Comparison of ENCODE assay signal across 25 cellular contexts in the genomic region with DNA sequence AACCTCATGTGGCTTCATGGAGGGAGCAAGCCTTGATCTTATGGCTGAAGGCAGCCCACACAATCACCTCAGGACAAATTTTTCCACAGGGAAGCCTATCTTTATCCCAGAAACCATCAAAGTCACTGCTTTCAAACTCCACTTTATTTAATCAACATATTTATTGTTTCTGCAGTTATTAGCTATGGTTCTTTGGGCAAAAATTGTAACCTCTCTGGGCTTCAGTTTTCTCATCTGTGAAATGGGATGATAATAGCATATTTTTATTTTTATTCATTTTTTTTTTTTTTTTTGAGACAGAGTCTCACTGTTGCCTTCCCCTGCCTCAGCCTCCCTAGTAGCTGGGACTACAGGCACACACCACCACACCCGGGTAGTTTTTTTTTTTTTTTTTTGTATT. TPM values are rescaled to one million over a fixed set of nuclear protein-coding genes. Genes with fewer than 3 reads are reported as not detected.
DNase-seq lines count a peak whose midpoint lies in the region; ATAC-seq, FAIRE-seq and TF ChIP-seq lines count a peak whose summit lies in the region.
"Had no signal": no experiment of that assay in that cellular context is flagged by ENCODE, and none has a peak within 500 bp of the region (broad histone marks: within the 10 kb centered on the region; RNA-seq: fewer than 3 reads in every experiment).

No MANE protein-coding gene starts in this region.

- peaks cover 22% of the 10 kb centered on the region for H4K20me1 ChIP-seq in K562 (replicated peaks; ENCODE audit: control insufficient read depth, insufficient read depth, low read length)

- H3K4me3 Mint-ChIP-seq in CD4-positive, alpha-beta T cell, result peak overlapping the region; percentile 16
- peak overlapping the region; percentile 23 for H3K4me3 Mint-ChIP-seq in type B pancreatic cell
- H3K4me3 Mint-ChIP-seq: B cell; CD4-positive, alpha-beta memory T cell had no signal

- intact Hi-C loops in CD4-positive, alpha-beta T cell (cut with DNase I, micrococcal nuclease), result loop anchor here (5.0 to 10.0 kb wide), 4 partner anchors 333 to 1313 kb away; partner anchors contain the start of genes HMGXB3 (in 1 of the 2) and TIGD6 (in 1 of the 2)
- intact Hi-C loops in K562 (cut with micrococcal nuclease), result loop anchor here (10.0 kb wide), 1 partner anchor 323 kb away; the partner anchor contains the start of gene SMIM3

- no peak overlapping the region for H2AFZ ChIP-seq in K562 (ENCODE audit: low read depth, low read length)

- TF ChIP-seq POLR2A in K562 (conservative IDR thresholded peaks at IDR 0.05), result no peak

- H3K27ac ChIP-seq in CD4-positive, alpha-beta T cell (ENCODE audit: low read depth, low read length), result no peak overlapping the region
- no peak overlapping the region for H3K27ac ChIP-seq in K562 (ENCODE audit: extremely low read depth, low read depth, low read length)
- H3K27ac ChIP-seq: 22Rv1; A549; BLaER1 treated with 17β-estradiol and CSF1 and Interleukin-3, amounts not matched to agents 10 nM and 100 nM; C4-2B had no signal

- H3K27me3 Mint-ChIP-seq in CD4-positive, alpha-beta T cell, result no peaks in the 10 kb centered on the region
- H3K27me3 Mint-ChIP-seq in type B pancreatic cell, result no peaks in the 10 kb centered on the region
- H3K27me3 Mint-ChIP-seq: B cell; CD4-positive, alpha-beta memory T cell; CD8-positive, alpha-beta memory T cell had no signal

- no peak overlapping the region for H3K4me3 ChIP-seq in K562
- H3K4me3 ChIP-seq: A549; BLaER1 treated with 17β-estradiol and CSF1 and Interleukin-3, amounts not matched to agents 10 nM and 100 nM had no signal

- no peak for FAIRE-seq in K562 (lab: Jason Lieb, UNC)
- FAIRE-seq: A549, G401.6, GM12891, GM19239 had no signal

- peaks cover 33% of the 10 kb centered on the region for H3K36me3 Mint-ChIP-seq in CD4-positive, alpha-beta T cell (ENCODE audit: low read depth)
- H3K36me3 Mint-ChIP-seq in type B pancreatic cell, result peaks cover 25% of the 10 kb centered on the region

- POLR2A ChIA-PET in CD4-positive, alpha-beta T cell (lab: Charles Lee), result no interaction called here
- POLR2A ChIA-PET in K562 (lab: Yijun Ruan, JAX), result interaction anchor here (0.9 to 1.0 kb wide), 2 partner anchors 34 to 87 kb away, joined by 3 to 4 read pairs; no protein-coding TSS in a partner anchor

- H3K4me1 Mint-ChIP-seq in CD4-positive, alpha-beta T cell (ENCODE audit: low read depth), result peaks cover 29% of the 10 kb centered on the region
- peaks cover 18% of the 10 kb centered on the region for H3K4me1 Mint-ChIP-seq in type B pancreatic cell (ENCODE audit: unreplicated experiment)

- H3K9me3 Mint-ChIP-seq in CD4-positive, alpha-beta T cell, result peaks cover 2% of the 10 kb centered on the region
- no peaks in the 10 kb centered on the region for H3K9me3 Mint-ChIP-seq in type B pancreatic cell

- no peaks in the 10 kb centered on the region for H3K27me3 ChIP-seq in CD4-positive, alpha-beta T cell (ENCODE audit: control insufficient read depth, insufficient read depth, low read length)
- no peaks in the 10 kb centered on the region for H3K27me3 ChIP-seq in K562 (ENCODE audit: control insufficient read depth in 2 of 2, insufficient read depth in 2 of 2, low read length in 2 of 2)
- H3K27me3 ChIP-seq: BLaER1 treated with 17β-estradiol and CSF1 and Interleukin-3, amounts not matched to agents 10 nM and 100 nM had no signal

- H3K4me1 ChIP-seq in K562 (replicated peaks in 1 of 2; ENCODE audit: control insufficient read depth in 2 of 2, insufficient read depth in 2 of 2, low read length in 2 of 2), result peaks cover 8 to 17% of the 10 kb centered on the region in 2 experiments; a peak in 4 of 5 replicates

- peaks cover 30% of the 10 kb centered on the region for H3K79me2 ChIP-seq in K562 (ENCODE audit: control insufficient read depth, insufficient read depth, low read length)

- no peak for DNase-seq in CD4-positive, alpha-beta T cell
- no peak for DNase-seq in K562 (ENCODE audit: extremely low read depth in 1 of 4, low spot score in 3 of 4)
- DNase-seq in type B pancreatic cell (ENCODE audit: extremely low spot score, unreplicated experiment), result no peak
- DNase-seq in NOMO-1 treated with DMSO at 0.1 percent for 48 hours (lab: John Stamatoyannopoulos, UW; ENCODE audit: unreplicated experiment), result no peak
- DNase-seq: AML-193; CD4-positive, alpha-beta memory T cell; CD8-positive, alpha-beta memory T cell; COR-L47; DMS 273 treated with DMSO at 0.1 percent for 48 hours; DMS153; DMS53; DMS79; DND-41; GF-D8 had no signal

- TF ChIP-seq EP300 in K562 (IDR thresholded peaks at IDR 0.05; ENCODE audit: low read length), result no peak

- H3K9me3 ChIP-seq in CD4-positive, alpha-beta T cell (ENCODE audit: control insufficient read depth, low read length), result no peaks in the 10 kb centered on the region
- H3K9me3 ChIP-seq in K562 (replicated peaks; ENCODE audit: control insufficient read depth, insufficient read depth, low read depth, low read length), result no peaks in the 10 kb centered on the region

- 0% methylated on average over 1 of the region's 1 CpG for WGBS in K562 (ENCODE audit: insufficient coverage, low coverage, missing lambda C conversion rate)

- CTCF ChIA-PET in CD4-positive, alpha-beta T cell (lab: Charles Lee), result interaction anchor here (0.7 kb wide), 1 partner anchor 596 kb away, joined by 3 read pairs; no protein-coding TSS in a partner anchor
- CTCF ChIA-PET in K562 (lab: Yijun Ruan, JAX; ENCODE audit: low intra/inter-chr PET ratio), result no interaction called here

- no peak for TF ChIP-seq RAD21 in K562 (CRISPR knock-in tag; conservative IDR thresholded peaks at IDR 0.05 in 1 of 2, IDR thresholded peaks at IDR 0.05 in 1 of 2)

- TF ChIP-seq CTCF in CD4-positive, alpha-beta T cell (IDR thresholded peaks at IDR 0.05), result no peak
- TF ChIP-seq CTCF in K562 (IDR thresholded peaks at IDR 0.05 in 2 of 3, conservative IDR thresholded peaks at IDR 0.05 in 1 of 3; ENCODE audit: insufficient read depth in 2 of 3, low read depth in 1 of 3, low read length in 3 of 3), result no peak
- no peak for TF ChIP-seq CTCF in type B pancreatic cell (conservative IDR thresholded peaks at IDR 0.05)

- BruUV-seq in K562 (replicated peaks; lab: Mats Ljungman, UMichigan), result no TSS peak

- H3K4me2 ChIP-seq in K562 (ENCODE audit: insufficient read depth, low read length), result no peak overlapping the region
- H3K4me2 ChIP-seq: A549; BLaER1 treated with 17β-estradiol and CSF1 and Interleukin-3, amounts not matched to agents 10 nM and 100 nM had no signal

- no peak overlapping the region for H3K9ac ChIP-seq in K562 (ENCODE audit: insufficient read depth in 1 of 2, low read depth in 2 of 2, low read length in 2 of 2)
- H3K9ac ChIP-seq: BLaER1 treated with 17β-estradiol and CSF1 and Interleukin-3, amounts not matched to agents 10 nM and 100 nM had no signal

- peaks cover 29% of the 10 kb centered on the region for H3K36me3 ChIP-seq in K562 (ENCODE audit: control insufficient read depth, insufficient read depth, low read length)

- no peak overlapping the region for H3K27ac Mint-ChIP-seq in CD4-positive, alpha-beta T cell
- H3K27ac Mint-ChIP-seq in type B pancreatic cell, result no peak overlapping the region
- H3K27ac Mint-ChIP-seq: B cell had no signal

- ATAC-seq in CD4-positive, alpha-beta T cell (ENCODE audit: poor library complexity), result no peak
- no peak for ATAC-seq in K562
- ATAC-seq in GM21576 (IDR thresholded peaks at IDR 0.05; ENCODE audit: unreplicated experiment), result no peak
- ATAC-seq: A549 had no signal

- in situ Hi-C loops in K562 (cut with MboI), result loop anchor here (10.0 kb wide), 2 partner anchors 203 to 393 kb away; partner anchors contain the start of gene IRGM

- H3K9me1 ChIP-seq in K562 (ENCODE audit: control insufficient read depth, insufficient read depth, low read length), result no peaks in the 10 kb centered on the region

RNA-seq across cellular contexts. Expression of gene RPS14, which starts 2.1 kb away (rescaled TPM):
- total RNA-seq in CD4-positive, alpha-beta T cell, result 1,000 to 10,000 TPM; 5,224 to 5,317 TPM
- 265 and 394 TPM in 2 replicates for total RNA-seq in K562 (2011; cell fraction: chromatin; rRNA removed; ENCODE audit: low replicate concordance)
- 818 and 919 TPM in 2 replicates for total RNA-seq in K562 (2011; cell fraction: nucleolus; rRNA removed)
- 1,009 and 1,942 TPM in 2 replicates for total RNA-seq in K562 (2011; cell fraction: nucleoplasm; rRNA removed)
- total RNA-seq in K562 (2014; rRNA removed) (3,004 and 3,238 TPM in 2 replicates), K562 (2014; rRNA removed; fragmentation: Illumina TruSeq; extraction: Trizol) (3,003 and 3,017 TPM in 2 replicates), K562 (2015; rRNA removed; fragmentation: Illumina TruSeq; extraction: Trizol) (2,679 and 2,873 TPM in 2 replicates), K562 (2021) (3,285 and 3,523 TPM in 2 replicates), type B pancreatic cell (ENCODE audit: low replicate concordance) (2,469 and 2,543 TPM in 2 replicates)
- polyA plus RNA-seq in K562 (2011; rRNA removed) (5,983 and 6,751 TPM in 2 replicates), K562 (2014; fragmentation: Illumina TruSeq; extraction: Trizol) (3,907 and 4,185 TPM in 2 replicates), K562 (2014; fragmentation: Nextera tagmentation; extraction: Ambion mirVana) (1,000 to 10,000 TPM; 1,824 to 2,512 TPM), K562 (2014; rRNA removed) (4,384 and 5,321 TPM in 2 replicates)
- polyA plus RNA-seq in K562 (2011; cell fraction: cytosol; rRNA removed), result 5,490 and 8,746 TPM in 2 replicates
- polyA plus RNA-seq in K562 (2011; cell fraction: nucleus; rRNA removed), result 1,361 and 2,299 TPM in 2 replicates
- 4,665 and 5,719 TPM in 2 replicates for polyA plus RNA-seq in K562 (2012)
- polyA minus RNA-seq in K562 (2011; rRNA and poly(A)+ RNA removed), result 3,342 and 3,929 TPM in 2 replicates
- polyA minus RNA-seq in K562 (2011; cell fraction: cytosol; rRNA and poly(A)+ RNA removed), result 682 and 753 TPM in 2 replicates
- 162 and 371 TPM in 2 replicates for polyA minus RNA-seq in K562 (2011; cell fraction: nucleus; rRNA and poly(A)+ RNA removed)

RNA-seq across cellular contexts. Expression of gene CD74, which starts 38.9 kb away (rescaled TPM):
- 100 to 1,000 TPM; 299 to 303 TPM for total RNA-seq in CD4-positive, alpha-beta T cell
- total RNA-seq in K562 (2011; cell fraction: chromatin; rRNA removed; ENCODE audit: low replicate concordance), result not detected in 2 replicates
- not detected in 2 replicates for total RNA-seq in K562 (2011; cell fraction: nucleolus; rRNA removed)
- not detected in 2 replicates for total RNA-seq in K562 (2011; cell fraction: nucleoplasm; rRNA removed)
- total RNA-seq in K562 (2014; rRNA removed), result 1.00 and 1.1 TPM in 2 replicates
- total RNA-seq in K562 (2014; rRNA removed; fragmentation: Illumina TruSeq; extraction: Trizol), result 0.18 TPM in 1 of 2 replicates, not detected in the other
- total RNA-seq in K562 (2015; rRNA removed; fragmentation: Illumina TruSeq; extraction: Trizol), result 0.65 and 0.87 TPM in 2 replicates
- 4.8 and 6.0 TPM in 2 replicates for total RNA-seq in K562 (2021)
- polyA plus RNA-seq in K562 (2011; rRNA removed), result 0.07 and 0.22 TPM in 2 replicates
- 0.22 and 0.27 TPM in 2 replicates for polyA plus RNA-seq in K562 (2011; cell fraction: cytosol; rRNA removed)
- 0.23 TPM in 1 of 2 replicates, not detected in the other for polyA plus RNA-seq in K562 (2011; cell fraction: nucleus; rRNA removed)
- polyA plus RNA-seq in K562 (2012), result 0.82 and 2.1 TPM in 2 replicates
- 0.40 and 1.1 TPM in 2 replicates for polyA plus RNA-seq in K562 (2014; fragmentation: Illumina TruSeq; extraction: Trizol)
- polyA plus RNA-seq in K562 (2014; fragmentation: Nextera tagmentation; extraction: Ambion mirVana), result under 1 TPM; 0.21 to 0.24 TPM
- 0.32 and 1.9 TPM in 2 replicates for polyA plus RNA-seq in K562 (2014; rRNA removed)
- 0.18 TPM in 1 of 2 replicates, not detected in the other for polyA minus RNA-seq in K562 (2011; rRNA and poly(A)+ RNA removed)
- 1.5 TPM in 1 of 2 replicates, not detected in the other for polyA minus RNA-seq in K562 (2011; cell fraction: cytosol; rRNA and poly(A)+ RNA removed)
- not detected in 2 replicates for polyA minus RNA-seq in K562 (2011; cell fraction: nucleus; rRNA and poly(A)+ RNA removed)
- 24.9 and 37.2 TPM in 2 replicates for total RNA-seq in type B pancreatic cell (ENCODE audit: low replicate concordance)
- total RNA-seq: A172, Daoy had no signal
- polyA plus RNA-seq: A549 had no signal

RNA-seq across cellular contexts. Expression of gene NDST1, which starts 56.3 kb away (rescaled TPM):
- 1 to 10 TPM; 1.1 to 1.6 TPM for total RNA-seq in CD4-positive, alpha-beta T cell
- total RNA-seq in K562 (2011; cell fraction: chromatin; rRNA removed; ENCODE audit: low replicate concordance), result 39.5 and 84.3 TPM in 2 replicates
- total RNA-seq in K562 (2011; cell fraction: nucleolus; rRNA removed), result 40.4 and 42.6 TPM in 2 replicates
- 43.0 and 46.6 TPM in 2 replicates for total RNA-seq in K562 (2011; cell fraction: nucleoplasm; rRNA removed)
- total RNA-seq in K562 (2014; rRNA removed) (14.0 and 15.3 TPM in 2 replicates), K562 (2014; rRNA removed; fragmentation: Illumina TruSeq; extraction: Trizol) (7.4 and 8.7 TPM in 2 replicates), K562 (2015; rRNA removed; fragmentation: Illumina TruSeq; extraction: Trizol) (9.9 and 11.5 TPM in 2 replicates), K562 (2021) (43.2 and 47.9 TPM in 2 replicates), type B pancreatic cell (ENCODE audit: low replicate concordance) (96.5 and 101 TPM in 2 replicates)
- polyA plus RNA-seq in K562 (2011; rRNA removed) (9.7 and 17.1 TPM in 2 replicates), K562 (2014; fragmentation: Illumina TruSeq; extraction: Trizol) (18.4 and 19.9 TPM in 2 replicates), K562 (2014; fragmentation: Nextera tagmentation; extraction: Ambion mirVana) (under 1 TPM; 0.38 to 0.39 TPM), K562 (2014; rRNA removed) (12.0 and 14.1 TPM in 2 replicates)
- 13.1 and 18.3 TPM in 2 replicates for polyA plus RNA-seq in K562 (2011; cell fraction: cytosol; rRNA removed)
- 28.2 and 31.3 TPM in 2 replicates for polyA plus RNA-seq in K562 (2011; cell fraction: nucleus; rRNA removed)
- polyA plus RNA-seq in K562 (2012), result 14.9 and 22.7 TPM in 2 replicates
- 14.5 and 17.3 TPM in 2 replicates for polyA minus RNA-seq in K562 (2011; rRNA and poly(A)+ RNA removed)
- 19.3 and 27.4 TPM in 2 replicates for polyA minus RNA-seq in K562 (2011; cell fraction: cytosol; rRNA and poly(A)+ RNA removed)
- 12.3 and 21.3 TPM in 2 replicates for polyA minus RNA-seq in K562 (2011; cell fraction: nucleus; rRNA and poly(A)+ RNA removed)
